ENCODE assay signal across 16 cellular contexts in the genomic region with DNA sequence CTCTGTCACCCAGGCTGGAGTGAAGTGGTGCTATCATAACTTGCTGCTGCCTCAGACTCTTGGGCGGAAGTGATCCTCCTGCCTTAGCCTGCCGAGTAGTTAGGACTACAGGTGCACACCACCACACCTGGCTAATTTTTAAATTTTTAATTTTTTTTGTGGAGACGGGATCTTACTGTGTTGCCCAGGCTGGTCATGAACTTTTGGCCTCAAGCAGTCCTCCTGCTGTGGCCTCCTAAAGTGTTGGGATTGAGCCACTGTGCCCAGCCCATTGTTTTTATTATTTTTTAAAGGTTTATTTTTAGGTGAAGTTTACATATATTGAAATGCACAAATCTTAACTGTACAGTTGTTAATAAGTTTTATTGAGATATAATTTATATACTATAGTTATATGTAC. TPM values are rescaled to one million over a fixed set of nuclear protein-coding genes. Genes with fewer than 3 reads are reported as not detected.
DNase-seq lines count a peak whose midpoint lies in the region; ATAC-seq and TF ChIP-seq lines count a peak whose summit lies in the region.
"Had no signal": no experiment of that assay in that cellular context is flagged by ENCODE, and none has a peak within 500 bp of the region (broad histone marks: within the 10 kb centered on the region; RNA-seq: fewer than 3 reads in every experiment).

No MANE protein-coding gene starts in this region.

- POLR2A ChIA-PET in PC-3 (lab: Charles Lee; ENCODE audit: unreplicated experiment), result no interaction called here
- POLR2A ChIA-PET in activated CD4-positive, alpha-beta T cell treated with anti-CD3 and anti-CD28 coated beads, Interleukin-2, amount 10 ng/mL, durations not matched to agents 7 days and 5 days (lab: Charles Lee), result interaction anchor here (0.6 kb wide), 1 partner anchor 12 kb away, joined by 3 read pairs; no protein-coding TSS in a partner anchor

- intact Hi-C loops in PC-3 (cut with micrococcal nuclease), result loop anchor here (5.0 kb wide), 1 partner anchor 55 kb away; no protein-coding TSS in a partner anchor

- H3K23ac ChIP-seq in trophoblast cell (ENCODE audit: low read length), result no peak overlapping the region

- no peaks in the 10 kb centered on the region for H3K9me2 ChIP-seq in PC-3 (replicated peaks; ENCODE audit: low read length)

- H4K20me1 ChIP-seq in PC-3 (ENCODE audit: low read length) (peaks cover 40% of the 10 kb centered on the region), fibroblast of lung (ENCODE audit: control insufficient read depth, extremely low read depth, insufficient read depth, low read length) (no peaks in the 10 kb centered on the region)

- H3K27me3 ChIP-seq in PC-3 (ENCODE audit: low read length), result no peaks in the 10 kb centered on the region
- no peaks in the 10 kb centered on the region for H3K27me3 ChIP-seq in fibroblast of lung (ENCODE audit: control insufficient read depth, insufficient read depth, low read length)
- H3K27me3 ChIP-seq in trophoblast cell (ENCODE audit: insufficient read depth, low read length), result no peaks in the 10 kb centered on the region
- H3K27me3 ChIP-seq: esophagus muscularis mucosa, right atrium auricular region had no signal

- H3K79me1 ChIP-seq in trophoblast cell (ENCODE audit: low read length), result peaks cover 10% of the 10 kb centered on the region

- TF ChIP-seq CTCF in PC-3 (conservative IDR thresholded peaks at IDR 0.05; ENCODE audit: low read depth, low read length) (no peak), fibroblast of lung (conservative IDR thresholded peaks at IDR 0.05 in 1 of 2, IDR thresholded peaks at IDR 0.05 in 1 of 2; ENCODE audit: low read depth in 1 of 2, low read length in 2 of 2) (no peak)

- H2BK12ac ChIP-seq in trophoblast cell (ENCODE audit: low read length), result no peak overlapping the region

- no peak overlapping the region for H3K27ac Mint-ChIP-seq in activated naive CD4-positive, alpha-beta T cell treated with anti-CD3 and anti-CD28 coated beads, Interleukin-2, amount 10 ng/mL, durations not matched to agents 7 days and 5 days
- no peak overlapping the region for H3K27ac Mint-ChIP-seq in activated CD4-positive, alpha-beta T cell treated with anti-CD3 and anti-CD28 coated beads, Interleukin-2, amount 10 ng/mL, durations not matched to agents 7 days and 5 days
- H3K27ac Mint-ChIP-seq: activated naive CD4-positive, alpha-beta T cell treated with anti-CD3 and anti-CD28 coated beads for 36 hours had no signal

- no peak overlapping the region for H2AK5ac ChIP-seq in trophoblast cell (ENCODE audit: low read length)

- H3K36me3 ChIP-seq in PC-3 (ENCODE audit: low read depth, low read length) (peaks cover 29% of the 10 kb centered on the region), fibroblast of lung (ENCODE audit: control insufficient read depth, insufficient read depth, low read length) (no peaks in the 10 kb centered on the region), trophoblast cell (ENCODE audit: control insufficient read depth in 1 of 2, insufficient read depth in 2 of 2, low read length in 2 of 2) (peaks cover 7 to 9% of the 10 kb centered on the region in 2 experiments)

- H3K4ac ChIP-seq in trophoblast cell (ENCODE audit: low read depth, low read length), result peak overlapping the region; percentile 76

- no peaks in the 10 kb centered on the region for H3K27me3 Mint-ChIP-seq in activated naive CD4-positive, alpha-beta T cell treated with anti-CD3 and anti-CD28 coated beads, Interleukin-2, amount 10 ng/mL, durations not matched to agents 7 days and 5 days
- H3K27me3 Mint-ChIP-seq in activated CD4-positive, alpha-beta T cell treated with anti-CD3 and anti-CD28 coated beads, Interleukin-2, amount 10 ng/mL, durations not matched to agents 7 days and 5 days, result no peaks in the 10 kb centered on the region
- H3K27me3 Mint-ChIP-seq: CD4-positive, alpha-beta memory T cell had no signal

- H3K9ac ChIP-seq in PC-3 (ENCODE audit: low read length) (no peak overlapping the region), fibroblast of lung (ENCODE audit: insufficient read depth, low read length) (no peak overlapping the region), trophoblast cell (ENCODE audit: low read length) (no peak overlapping the region)

- no peak overlapping the region for H2BK5ac ChIP-seq in trophoblast cell (ENCODE audit: low read depth, low read length, poor library complexity)

- no peaks in the 10 kb centered on the region for H3F3A ChIP-seq in PC-3 (ENCODE audit: low read length, unreplicated experiment)

- WGBS in trophoblast cell (ENCODE audit: extremely low coverage, insufficient coverage, insufficient read length), result no CpG with 5 or more reads among the region's 3 CpGs

- H3K9me3 ChIP-seq in PC-3 (ENCODE audit: low read length), result no peaks in the 10 kb centered on the region
- no peaks in the 10 kb centered on the region for H3K9me3 ChIP-seq in fibroblast of lung (ENCODE audit: control insufficient read depth, insufficient read depth, low read depth, low read length)
- no peaks in the 10 kb centered on the region for H3K9me3 ChIP-seq in trophoblast cell (ENCODE audit: insufficient read depth, low read depth, low read length)
- H3K9me3 ChIP-seq: esophagus muscularis mucosa had no signal

- BruUV-seq in PC-3 (replicated peaks; lab: Mats Ljungman, UMichigan), result no TSS peak

- no peak overlapping the region for H3K4me3 ChIP-seq in PC-3 (ENCODE audit: low read length)
- H3K4me3 ChIP-seq in fibroblast of lung (replicated peaks in 1 of 4; ENCODE audit: control extremely low read depth in 1 of 4, insufficient read depth in 1 of 4, low read depth in 3 of 4, low read length in 4 of 4), result no peak overlapping the region
- no peak overlapping the region for H3K4me3 ChIP-seq in trophoblast cell (ENCODE audit: low read depth, low read length)
- H3K4me3 ChIP-seq: esophagus muscularis mucosa, right atrium auricular region had no signal

- peaks cover 55% of the 10 kb centered on the region for H3K4me1 Mint-ChIP-seq in activated naive CD4-positive, alpha-beta T cell treated with anti-CD3 and anti-CD28 coated beads, Interleukin-2, amount 10 ng/mL, durations not matched to agents 7 days and 5 days
- peaks cover 52% of the 10 kb centered on the region for H3K4me1 Mint-ChIP-seq in activated CD4-positive, alpha-beta T cell treated with anti-CD3 and anti-CD28 coated beads, Interleukin-2, amount 10 ng/mL, durations not matched to agents 7 days and 5 days

- H3K14ac ChIP-seq in trophoblast cell (ENCODE audit: low read length), result no peak overlapping the region

- H4K12ac ChIP-seq in trophoblast cell (ENCODE audit: low read depth, low read length), result no peak overlapping the region

- H2AFZ ChIP-seq in PC-3 (ENCODE audit: low read length), result no peak overlapping the region
- H2AFZ ChIP-seq in fibroblast of lung (ENCODE audit: low read length), result no peak overlapping the region
- H2AFZ ChIP-seq in trophoblast cell (ENCODE audit: insufficient read depth, low read length, poor library complexity), result no peak overlapping the region

- no peak for DNase-seq in activated naive CD4-positive, alpha-beta T cell treated with anti-CD3 and anti-CD28 coated beads, Interleukin-2, amount 10 ng/mL, durations not matched to agents 7 days and 5 days
- DNase-seq in activated naive CD4-positive, alpha-beta T cell (lab: John Stamatoyannopoulos, UW), result no peak
- DNase-seq in PC-3, result no peak
- DNase-seq in fibroblast of lung (ENCODE audit: low read depth in 2 of 2), result no peak
- no peak for DNase-seq in trophoblast cell
- DNase-seq in T1000 (lab: John Stamatoyannopoulos, UW), result no peak
- no peak for DNase-seq in activated CD4-positive, alpha-beta T cell treated with anti-CD3 and anti-CD28 coated beads, Interleukin-2, amount 10 ng/mL, durations not matched to agents 7 days and 5 days
- DNase-seq in hepatic stellate cell (ENCODE audit: low spot score), result no peak
- DNase-seq: activated naive CD4-positive, alpha-beta T cell treated with anti-CD3 and anti-CD28 coated beads for 36 hours; CD4-positive, alpha-beta memory T cell; DMS79 treated with DMSO at 0.1 percent for 48 hours; head of caudate nucleus; NCI-H1694; NCI-H446 had no signal

- no peak overlapping the region for H4K91ac ChIP-seq in trophoblast cell (ENCODE audit: low read depth, low read length)

- no peak overlapping the region for H4K8ac ChIP-seq in trophoblast cell (ENCODE audit: low read depth, low read length)

- H3K79me2 ChIP-seq in PC-3 (ENCODE audit: low read length), result peaks cover 80% of the 10 kb centered on the region
- H3K79me2 ChIP-seq in fibroblast of lung (ENCODE audit: control insufficient read depth, insufficient read depth, low read length), result peaks cover 74% of the 10 kb centered on the region
- H3K79me2 ChIP-seq in trophoblast cell (ENCODE audit: control insufficient read depth, insufficient read depth, low read length, poor library complexity), result peaks cover 19% of the 10 kb centered on the region

- H3K18ac ChIP-seq in trophoblast cell (ENCODE audit: low read length), result no peak overlapping the region

- peaks cover 5% of the 10 kb centered on the region for H3K9me3 Mint-ChIP-seq in activated naive CD4-positive, alpha-beta T cell treated with anti-CD3 and anti-CD28 coated beads, Interleukin-2, amount 10 ng/mL, durations not matched to agents 7 days and 5 days
- H3K9me3 Mint-ChIP-seq in activated CD4-positive, alpha-beta T cell treated with anti-CD3 and anti-CD28 coated beads, Interleukin-2, amount 10 ng/mL, durations not matched to agents 7 days and 5 days, result peaks cover 3% of the 10 kb centered on the region
- H3K9me3 Mint-ChIP-seq: activated naive CD4-positive, alpha-beta T cell treated with anti-CD3 and anti-CD28 coated beads for 36 hours; CD4-positive, alpha-beta memory T cell had no signal

- ATAC-seq in PC-3, result no peak

- H3K4me1 ChIP-seq in PC-3 (ENCODE audit: insufficient read depth, low read length) (peaks cover 12% of the 10 kb centered on the region; the same call in 1 of the 2 replicates), fibroblast of lung (ENCODE audit: control insufficient read depth, extremely low read depth, insufficient read depth, low read length) (peaks cover 4% of the 10 kb centered on the region), trophoblast cell (ENCODE audit: control insufficient read depth in 1 of 2, insufficient read depth in 2 of 2, low read length in 2 of 2) (no peaks in the 10 kb centered on the region)

- H3K4me2 ChIP-seq in PC-3 (ENCODE audit: low read length) (peak overlapping the region; percentile 93; the same call in 1 of the 2 replicates), fibroblast of lung (ENCODE audit: extremely low read depth, insufficient read depth, low read length) (no peak overlapping the region), trophoblast cell (ENCODE audit: low read length) (no peak overlapping the region)

- CTCF ChIA-PET in activated naive CD4-positive, alpha-beta T cell treated with anti-CD3 and anti-CD28 coated beads, Interleukin-2, amount 10 ng/mL, durations not matched to agents 7 days and 5 days (lab: Charles Lee), result no interaction called here
- CTCF ChIA-PET in PC-3 (lab: Charles Lee), result no interaction called here
- CTCF ChIA-PET in activated CD4-positive, alpha-beta T cell treated with anti-CD3 and anti-CD28 coated beads, Interleukin-2, amount 10 ng/mL, durations not matched to agents 7 days and 5 days (lab: Charles Lee), result no interaction called here

- H2BK120ac ChIP-seq in trophoblast cell (ENCODE audit: insufficient read depth, low read length, poor library complexity), result no peak overlapping the region

- H3K27ac ChIP-seq in PC-3 (ENCODE audit: low read length) (no peak overlapping the region), fibroblast of lung (ENCODE audit: insufficient read depth, low read length) (peak overlapping the region; percentile 29), trophoblast cell (ENCODE audit: low read depth, low read length) (no peak overlapping the region)
- H3K27ac ChIP-seq: esophagus muscularis mucosa, right atrium auricular region had no signal

- peaks cover 42% of the 10 kb centered on the region for H3K36me3 Mint-ChIP-seq in activated naive CD4-positive, alpha-beta T cell treated with anti-CD3 and anti-CD28 coated beads, Interleukin-2, amount 10 ng/mL, durations not matched to agents 7 days and 5 days
- H3K36me3 Mint-ChIP-seq in activated CD4-positive, alpha-beta T cell treated with anti-CD3 and anti-CD28 coated beads, Interleukin-2, amount 10 ng/mL, durations not matched to agents 7 days and 5 days (ENCODE audit: low read depth), result peaks cover 41% of the 10 kb centered on the region

- H3K4me3 Mint-ChIP-seq in activated naive CD4-positive, alpha-beta T cell treated with anti-CD3 and anti-CD28 coated beads, Interleukin-2, amount 10 ng/mL, durations not matched to agents 7 days and 5 days, result peak overlapping the region; percentile 93
- no peak overlapping the region for H3K4me3 Mint-ChIP-seq in activated CD4-positive, alpha-beta T cell treated with anti-CD3 and anti-CD28 coated beads, Interleukin-2, amount 10 ng/mL, durations not matched to agents 7 days and 5 days
- H3K4me3 Mint-ChIP-seq: activated naive CD4-positive, alpha-beta T cell treated with anti-CD3 and anti-CD28 coated beads for 36 hours had no signal

RNA-seq across cellular contexts. Expression of gene MTF2, which starts 3.2 kb away (rescaled TPM):
- total RNA-seq in PC-3 (2014; rRNA removed) (15.3 and 25.3 TPM in 2 replicates), fibroblast of lung (8.6 and 13.6 TPM in 2 replicates)
- 8.9 and 14.3 TPM in 2 replicates for polyA plus RNA-seq in fibroblast of lung
- 5.0 and 7.5 TPM in 2 replicates for polyA plus RNA-seq in fibroblast of lung (2012)
- polyA minus RNA-seq in fibroblast of lung (ENCODE audit: low replicate concordance), result 8.0 and 10.2 TPM in 2 replicates
- 38.1 and 38.4 TPM in 2 replicates for polyA plus RNA-seq in trophoblast cell (2013)
- total RNA-seq in activated CD4-positive, alpha-beta T cell treated with anti-CD3 and anti-CD28 coated beads, Interleukin-2, amount 10 ng/mL, durations not matched to agents 7 days and 5 days, result 10 to 100 TPM; 49.9 to 56.7 TPM
